Comparison of ENCODE assay signal across 9 cellular contexts in genomic region chr20:64077876-64078551, GRCh38. TPM values are rescaled to one million over a fixed set of nuclear protein-coding genes. Genes with fewer than 3 reads are reported as not detected.
DNase-seq lines count a peak whose midpoint lies in the region; ATAC-seq, FAIRE-seq and TF ChIP-seq lines count a peak whose summit lies in the region.
"Had no signal": no experiment of that assay in that cellular context is flagged by ENCODE, and none has a peak within 500 bp of the region (broad histone marks: within the 10 kb centered on the region; RNA-seq: fewer than 3 reads in every experiment).

No MANE protein-coding gene starts in this region.

- peak overlapping the region; percentile 90 for H3K4me3 Mint-ChIP-seq in natural killer cell

- no peak overlapping the region for H3K27ac ChIP-seq in PC-3 (ENCODE audit: low read length)

- H3K4me2 ChIP-seq in PC-3 (ENCODE audit: low read length) = peak overlapping the region; percentile 100

- no peaks in the 10 kb centered on the region for H3K36me3 ChIP-seq in PC-3 (ENCODE audit: low read depth, low read length)
- peaks cover 6% of the 10 kb centered on the region for H3K36me3 ChIP-seq in adipocyte (ENCODE audit: control insufficient read depth, insufficient read depth, low read length, severe bottlenecking)

- no peak overlapping the region for H3K9ac ChIP-seq in PC-3 (ENCODE audit: low read length)
- H3K9ac ChIP-seq in adipocyte (ENCODE audit: low read length) = peak overlapping the region; percentile 89

- H3K4me3 ChIP-seq in PC-3 (ENCODE audit: low read length) = peak overlapping the region; percentile 97
- H3K4me3 ChIP-seq in adipocyte (ENCODE audit: low read length) = peak overlapping the region; percentile 84

- ATAC-seq in PC-3 (no peak), natural killer cell (peak; percentile 50 to 55 (median 53)), GM19467 (IDR thresholded peaks at IDR 0.05; ENCODE audit: unreplicated experiment) (no peak), HG03571 (IDR thresholded peaks at IDR 0.05; ENCODE audit: unreplicated experiment) (no peak)

- no peak for DNase-seq in GM12892 (ENCODE audit: insufficient read length)
- no peak for DNase-seq in PC-3
- DNase-seq in adipocyte (ENCODE audit: low read depth) = no peak
- DNase-seq in natural killer cell = no peak
- no peak for DNase-seq in HCEC 1CT
- no peak for DNase-seq in pons (ENCODE audit: low spot score)

- H3K9me2 ChIP-seq in PC-3 (replicated peaks; ENCODE audit: low read length) = no peaks in the 10 kb centered on the region

- POLR2A ChIA-PET in PC-3 (lab: Charles Lee; ENCODE audit: unreplicated experiment) = no interaction called here

- peak; percentile 81 for FAIRE-seq in GM12892 (lab: Jason Lieb, UNC)
- FAIRE-seq: islet of Langerhans had no signal

- peaks cover 16% of the 10 kb centered on the region for H3K4me1 ChIP-seq in PC-3 (ENCODE audit: insufficient read depth, low read length)
- H3K4me1 ChIP-seq in adipocyte (ENCODE audit: control insufficient read depth, insufficient read depth, low read length) = peaks cover 19% of the 10 kb centered on the region

- H3K27me3 ChIP-seq in PC-3 (ENCODE audit: low read length) = no peaks in the 10 kb centered on the region
- H3K27me3 ChIP-seq in adipocyte (replicated peaks; ENCODE audit: control insufficient read depth, insufficient read depth, low read length) = peaks cover 10% of the 10 kb centered on the region

- peaks cover 18 to 54% of the 10 kb centered on the region in 2 donors for H3K4me1 Mint-ChIP-seq in natural killer cell

- no peaks in the 10 kb centered on the region for H3K36me3 Mint-ChIP-seq in natural killer cell

- no peaks in the 10 kb centered on the region for H3K9me3 Mint-ChIP-seq in natural killer cell

- H3K27ac Mint-ChIP-seq in natural killer cell = peak overlapping the region; percentile 82 to 92

- H4K20me1 ChIP-seq in PC-3 (ENCODE audit: low read length) = no peaks in the 10 kb centered on the region

- no peaks in the 10 kb centered on the region for H3K9me3 ChIP-seq in PC-3 (ENCODE audit: low read length)
- H3K9me3 ChIP-seq in adipocyte (ENCODE audit: control insufficient read depth, low read length) = no peaks in the 10 kb centered on the region

- H3K27me3 Mint-ChIP-seq in natural killer cell (ENCODE audit: low read depth in 2 of 2) = no peaks in the 10 kb centered on the region

- no peak for TF ChIP-seq POLR2A in GM12892 (IDR thresholded peaks at IDR 0.05; ENCODE audit: low read depth, low read length)

- TF ChIP-seq CTCF in PC-3 (conservative IDR thresholded peaks at IDR 0.05; ENCODE audit: low read depth, low read length) = no peak
- TF ChIP-seq CTCF in natural killer cell (IDR thresholded peaks at IDR 0.05) = no peak

- intact Hi-C loops in PC-3 (cut with micrococcal nuclease) (no loop called here), natural killer cell (cut with micrococcal nuclease) (no loop called here)

- H2AFZ ChIP-seq in PC-3 (ENCODE audit: low read length) = no peak overlapping the region

- H3F3A ChIP-seq in PC-3 (ENCODE audit: low read length, unreplicated experiment) = no peaks in the 10 kb centered on the region

- CTCF ChIA-PET in PC-3 (lab: Charles Lee) = no interaction called here

- no TSS peak for BruUV-seq in PC-3 (replicated peaks; lab: Mats Ljungman, UMichigan)

- peaks cover 19% of the 10 kb centered on the region for H3K79me2 ChIP-seq in PC-3 (ENCODE audit: low read length)

RNA-seq across cellular contexts. Expression of gene RGS19, which starts 1.3 kb away (rescaled TPM):
- polyA plus RNA-seq in GM12892 (2012; ENCODE audit: missing spikeins) = 14.0 TPM
- total RNA-seq in PC-3 (2014; rRNA removed) (43.2 and 54.3 TPM in 2 replicates), natural killer cell (10 to 100 TPM; 61.9 to 76.4 (median 68.2) TPM)

RNA-seq across cellular contexts. Expression of gene OPRL1, which starts 1.9 kb away (rescaled TPM):
- polyA plus RNA-seq in GM12892 (2012; ENCODE audit: missing spikeins) = 0.23 TPM
- total RNA-seq in PC-3 (2014; rRNA removed) (5.6 and 7.4 TPM in 2 replicates), natural killer cell (1 to 10 TPM; 1.2 to 2.2 (median 1.4) TPM)

RNA-seq across cellular contexts. Expression of gene LKAAEAR1, which starts 6.2 kb away (rescaled TPM):
- not detected for polyA plus RNA-seq in GM12892 (2012; ENCODE audit: missing spikeins)
- total RNA-seq in PC-3 (2014; rRNA removed) (0.98 and 1.1 TPM in 2 replicates), natural killer cell (not detected)

RNA-seq across cellular contexts. Expression of gene TCEA2, which starts 15.0 kb away (rescaled TPM):
- 10.4 TPM for polyA plus RNA-seq in GM12892 (2012; ENCODE audit: missing spikeins)
- total RNA-seq in PC-3 (2014; rRNA removed) (19.1 and 23.4 TPM in 2 replicates), natural killer cell (10 to 100 TPM; 25.0 to 28.7 (median 28.5) TPM)

RNA-seq across cellular contexts. Expression of gene SOX18, which starts 28.6 kb away (rescaled TPM):
- 0.13 TPM for polyA plus RNA-seq in GM12892 (2012; ENCODE audit: missing spikeins)
- total RNA-seq in PC-3 (2014; rRNA removed) (1.1 and 1.5 TPM in 2 replicates), natural killer cell (not detected)

Comparison
In these comparisons a context has a peak if more than half of its experiments do, and no peak if none do; other contexts are left out.
1. ATAC-seq: peak in natural killer cell (3 of 3); none in PC-3 (single experiment), GM19467 (single experiment) and HG03571 (single experiment).